Comparison of ENCODE assay signal across 10 cellular contexts in genomic region chr6:9540534-9541126, GRCh38.
A peak's percentile ranks its signal among the peaks of the same experiment; 100 is the strongest.
DNase-seq lines count a peak whose midpoint lies in the region; ATAC-seq and TF ChIP-seq lines count a peak whose summit lies in the region.
"Had no signal": no experiment of that assay in that cellular context is flagged by ENCODE, and none has a peak within 500 bp of the region (broad histone marks: within the 10 kb centered on the region; RNA-seq: fewer than 3 reads in every experiment).

No MANE protein-coding gene starts in this region.

- no peak overlapping the region for H3K4me3 Mint-ChIP-seq in CD14-positive monocyte

- no peaks in the 10 kb centered on the region for H3K4me1 Mint-ChIP-seq in CD14-positive monocyte

- H3K9me3 ChIP-seq in RWPE2 (ENCODE audit: severe bottlenecking) (no peaks in the 10 kb centered on the region), stomach (no peaks in the 10 kb centered on the region)
- H3K9me3 ChIP-seq: neutrophil, SJSA1 had no signal

- 53 to 66% (median 61%) methylated on average over 2 of the region's 2 CpGs for WGBS in stomach, 5 donors

- H3K4me1 ChIP-seq in RWPE2 (ENCODE audit: insufficient read depth, poor library complexity, severe bottlenecking): no peaks in the 10 kb centered on the region
- H3K4me1 ChIP-seq in stomach: peaks cover 0 to 3% (median 0%) of the 10 kb centered on the region in 4 donors

- ATAC-seq in GM18519 (IDR thresholded peaks at IDR 0.05; ENCODE audit: low FRiP score, unreplicated experiment) (peak; percentile 66), RWPE2 (ENCODE audit: low read depth) (peak; percentile 42; the same call in 2 of the 3 replicates)

- DNase-seq in CD14-positive monocyte (ENCODE audit: low spot score) (no peak), HT-29 (ENCODE audit: low spot score) (peak; percentile 45), RWPE2 (ENCODE audit: low spot score) (no peak), fibroblast of pulmonary artery (ENCODE audit: low read depth) (peak; percentile 79), stromal cell of bone marrow (ENCODE audit: low read depth) (peak; percentile 28), stomach (no peak)
- DNase-seq in activated CD4-positive, alpha-beta T cell treated with anti-CD3 and anti-CD28 coated beads for 48 hours: no peak

- intact Hi-C loops in CD14-positive monocyte (cut with micrococcal nuclease) (no loop called here), stomach (cut with DNase I; ENCODE audit: low total_unique reads) (no loop called here)

- no peak overlapping the region for H3K4me3 ChIP-seq in RWPE2 (ENCODE audit: severe bottlenecking)
- no peak overlapping the region for H3K4me3 ChIP-seq in fibroblast of pulmonary artery (replicated peaks; ENCODE audit: low read depth, low read length)
- no peak overlapping the region for H3K4me3 ChIP-seq in stomach
- H3K4me3 ChIP-seq: SJSA1 had no signal

- H3K36me3 ChIP-seq in RWPE2 (ENCODE audit: low read depth) (no peaks in the 10 kb centered on the region), stomach (no peaks in the 10 kb centered on the region)
- H3K36me3 ChIP-seq: neutrophil, SJSA1 had no signal

- H3K27ac ChIP-seq in RWPE2 (ENCODE audit: poor library complexity, severe bottlenecking): no peak overlapping the region
- H3K27ac ChIP-seq in stomach: no peak overlapping the region
- H3K27ac ChIP-seq: neutrophil, SJSA1 had no signal

- TF ChIP-seq CTCF in CD14-positive monocyte (IDR thresholded peaks at IDR 0.05) (peak; percentile 76), RWPE2 (IDR thresholded peaks at IDR 0.05; ENCODE audit: poor library complexity, severe bottlenecking) (peak; percentile 91), fibroblast of pulmonary artery (IDR thresholded peaks at IDR 0.05; ENCODE audit: low read length, missing control alignments) (peak; percentile 69), stomach (IDR thresholded peaks at IDR 0.05) (peak in 3 of 7 experiments; percentile 34 to 57 (median 36))

- no peaks in the 10 kb centered on the region for H3K36me3 Mint-ChIP-seq in CD14-positive monocyte

- H3K27me3 ChIP-seq in RWPE2 (ENCODE audit: insufficient read depth, poor library complexity, severe bottlenecking) (no peaks in the 10 kb centered on the region), stomach (no peaks in the 10 kb centered on the region)
- H3K27me3 ChIP-seq: neutrophil, SJSA1 had no signal

- TF ChIP-seq POLR2A in stomach (IDR thresholded peaks at IDR 0.05): no peak

- no peaks in the 10 kb centered on the region for H3K9me3 Mint-ChIP-seq in CD14-positive monocyte

- no peak overlapping the region for H3K27ac Mint-ChIP-seq in CD14-positive monocyte

- no peak for TF ChIP-seq EP300 in stomach (IDR thresholded peaks at IDR 0.05)

- H3K27me3 Mint-ChIP-seq in CD14-positive monocyte (ENCODE audit: low read depth in 3 of 3): peaks cover 1 to 5% (median 2%) of the 10 kb centered on the region in 3 donors

Comparison
In these comparisons a context has a peak if more than half of its experiments do, and no peak if none do; other contexts are left out.
1. DNase-seq: peak in HT-29 (single experiment), fibroblast of pulmonary artery (single experiment) and stromal cell of bone marrow (single experiment); none in CD14-positive monocyte (single experiment), RWPE2 (single experiment), stomach (single experiment) and activated CD4-positive, alpha-beta T cell treated with anti-CD3 and anti-CD28 coated beads for 48 hours (single experiment).